8 cellular contexts compared by ENCODE assay signal in genomic region chr17:78377858-78378224, GRCh38. TPM values are rescaled to one million over a fixed set of nuclear protein-coding genes. Genes with fewer than 3 reads are reported as not detected.
DNase-seq lines count a peak whose midpoint lies in the region; ATAC-seq, FAIRE-seq and TF ChIP-seq lines count a peak whose summit lies in the region.

No MANE protein-coding gene starts in this region.

- ATAC-seq in HG02623 (IDR thresholded peaks at IDR 0.05; ENCODE audit: unreplicated experiment) = no peak

- peak overlapping the region; percentile 88 for H3K4me3 Mint-ChIP-seq in Calu3 (ENCODE audit: low read depth, unreplicated experiment)
- H3K4me3 Mint-ChIP-seq in osteocyte (ENCODE audit: unreplicated experiment) = peak overlapping the region; percentile 95

- TF ChIP-seq CTCF in Calu3 (IDR thresholded peaks at IDR 0.05; ENCODE audit: unreplicated experiment) (no peak), RWPE1 (conservative IDR thresholded peaks at IDR 0.05; ENCODE audit: low read depth) (no peak), osteocyte (IDR thresholded peaks at IDR 0.05) (no peak)

- H3K27ac ChIP-seq in RWPE1 = peak overlapping the region; percentile 86
- H3K27ac ChIP-seq in epithelial cell of prostate = peak overlapping the region; percentile 94

- CTCF ChIA-PET in Calu3 (lab: Charles Lee) = interaction anchor here (0.9 kb wide), 1 partner anchor 11 kb away, joined by 7 read pairs; no protein-coding TSS in a partner anchor
- CTCF ChIA-PET in RWPE1 (lab: Yijun Ruan, JAX) = interaction anchor here (0.7 kb wide), 2 partner anchors 17 to 269 kb away, joined by 3 to 5 read pairs; no protein-coding TSS in a partner anchor

- BruUV-seq in Calu3 (replicated peaks; lab: Mats Ljungman, UMichigan) = no TSS peak

- intact Hi-C loops in Calu3 (cut with micrococcal nuclease; ENCODE audit: unreplicated experiment) = no loop called here

- H3K27ac Mint-ChIP-seq in Calu3 (ENCODE audit: unreplicated experiment) = no peak overlapping the region
- peak overlapping the region; percentile 66 for H3K27ac Mint-ChIP-seq in osteocyte (ENCODE audit: unreplicated experiment)

- peaks cover 29% of the 10 kb centered on the region for H3K36me3 Mint-ChIP-seq in Calu3 (ENCODE audit: insufficient read depth, unreplicated experiment)
- H3K36me3 Mint-ChIP-seq in osteocyte (ENCODE audit: unreplicated experiment) = peaks cover 9% of the 10 kb centered on the region

- POLR2A ChIA-PET in RWPE1 (lab: Yijun Ruan, JAX; ENCODE audit: low non-redundant PET) = interaction anchor here (0.6 kb wide), 1 partner anchor 168 kb away, joined by 11 read pairs; no protein-coding TSS in a partner anchor

- no peaks in the 10 kb centered on the region for H3K27me3 Mint-ChIP-seq in Calu3 (ENCODE audit: unreplicated experiment)
- no peaks in the 10 kb centered on the region for H3K27me3 Mint-ChIP-seq in osteocyte (ENCODE audit: unreplicated experiment)

- no peak for FAIRE-seq in GM19239 (lab: Jason Lieb, UNC)

- peaks cover 33% of the 10 kb centered on the region for H3K4me1 Mint-ChIP-seq in Calu3 (ENCODE audit: low read depth, unreplicated experiment)
- H3K4me1 Mint-ChIP-seq in osteocyte (ENCODE audit: unreplicated experiment) = peaks cover 68% of the 10 kb centered on the region

- H3K9me3 Mint-ChIP-seq in Calu3 (ENCODE audit: low read depth, unreplicated experiment) (no peaks in the 10 kb centered on the region), osteocyte (ENCODE audit: unreplicated experiment) (no peaks in the 10 kb centered on the region)

- DNase-seq in Calu3 (no peak), RWPE1 (ENCODE audit: low spot score) (no peak), epithelial cell of prostate (ENCODE audit: low read depth, low spot score) (no peak), osteocyte (ENCODE audit: extremely low spot score, unreplicated experiment) (no peak), GM19238 (ENCODE audit: insufficient read length, low spot score) (no peak), GM19239 (ENCODE audit: insufficient read length, low spot score) (no peak), occipital lobe (lab: John Stamatoyannopoulos, UW) (no peak)

RNA-seq across cellular contexts. Expression of gene PGS1, which starts 0.6 kb away (rescaled TPM):
- total RNA-seq in Calu3 (2022) (39.5 and 42.6 TPM in 2 replicates), osteocyte (52.7 and 53.0 TPM in 2 replicates), occipital lobe (39.0 TPM)

RNA-seq across cellular contexts. Expression of gene SOCS3, which starts 18.0 kb away (rescaled TPM):
- total RNA-seq in Calu3 (2022) (39.5 and 51.6 TPM in 2 replicates), osteocyte (79.1 and 86.4 TPM in 2 replicates), occipital lobe (8.3 TPM)
